In genomic region chr1:8547791-8548190, GRCh38 we compare ENCODE assay signal across 22 cellular contexts.
"Had no signal": no experiment of that assay in that cellular context is flagged by ENCODE, and none has a peak within 500 bp of the region (broad histone marks: within the 10 kb centered on the region; RNA-seq: fewer than 3 reads in every experiment).

No MANE protein-coding gene starts in this region.

- H3K9me3 ChIP-seq: esophagus muscularis mucosa, prostate gland, right atrium auricular region, stomach, upper lobe of right lung had no signal

- H3K27me3 Mint-ChIP-seq: activated naive CD4-positive, alpha-beta T cell treated with anti-CD3 and anti-CD28 coated beads, Interleukin-2, amount 10 ng/mL, durations not matched to agents 7 days and 5 days; T-cell had no signal

- H3K9me3 Mint-ChIP-seq: immature natural killer cell had no signal

- H3K36me3 ChIP-seq: prostate gland, right atrium auricular region, upper lobe of right lung had no signal

- H3K27ac Mint-ChIP-seq: activated naive CD4-positive, alpha-beta T cell treated with anti-CD3 and anti-CD28 coated beads, Interleukin-2, amount 10 ng/mL, durations not matched to agents 7 days and 5 days; immature natural killer cell; T-cell had no signal

- ATAC-seq: SK-N-SH treated with all-trans-retinoic acid at 6 μM for 48 hours, T-cell, upper lobe of right lung had no signal

- H3K4me3 Mint-ChIP-seq: activated naive CD4-positive, alpha-beta T cell treated with anti-CD3 and anti-CD28 coated beads, Interleukin-2, amount 10 ng/mL, durations not matched to agents 7 days and 5 days; immature natural killer cell; T-cell had no signal

- H3K27me3 ChIP-seq: esophagus muscularis mucosa, right atrium auricular region, stomach, upper lobe of right lung had no signal

- DNase-seq: activated CD4-positive, alpha-beta T cell treated with anti-CD3 and anti-CD28 coated beads, Interleukin-2, amount 50 U/mL, for 1 hour; activated CD4-positive, CD25-positive, alpha-beta regulatory T cell treated with anti-CD3 and anti-CD28 coated beads, Interleukin-2, amount 50 U/mL, for 72 hours; activated CD8-positive, alpha-beta memory T cell treated with anti-CD3 and anti-CD28 coated beads, Interleukin-2, amount 50 U/mL, for 4 hours; activated effector memory CD4-positive, alpha-beta T cell treated with Interleukin-2 at 50 U/mL for 16 hours; activated naive CD4-positive, alpha-beta T cell treated with anti-CD3 and anti-CD28 coated beads, Interleukin-2, amount 10 ng/mL, durations not matched to agents 7 days and 5 days; activated T-cell treated with anti-CD3 and anti-CD28 coated beads, Interleukin-2, amount 50 U/mL, for 48 hours; dermis blood vessel endothelial cell; effector memory CD4-positive, alpha-beta T cell; immature natural killer cell; kidney glomerular epithelial cell; mesenchymal stem cell; stimulated activated CD4-positive, alpha-beta T cell treated with anti-CD3 and anti-CD28 coated beads, Interleukin-15, amount 100 ng/mL, for 24 hours; stimulated activated CD4-positive, alpha-beta T cell treated with anti-CD3 and anti-CD28 coated beads, Interleukin-2, amount 100 ng/mL, for 48 hours; stomach; T-cell; upper lobe of right lung had no signal

- H3K27ac ChIP-seq: esophagus muscularis mucosa, prostate gland, right atrium auricular region, skin epidermis, upper lobe of right lung had no signal

- H3K4me1 ChIP-seq: upper lobe of right lung had no signal

- FAIRE-seq: endothelial cell of umbilical vein had no signal

- H3K4me3 ChIP-seq: esophagus muscularis mucosa, prostate gland, right atrium auricular region, skin epidermis, stomach, upper lobe of right lung had no signal
